9 cellular contexts compared by ENCODE assay signal in genomic region chr2:197204855-197205254, GRCh38.
DNase-seq lines count a peak whose midpoint lies in the region; ATAC-seq and TF ChIP-seq lines count a peak whose summit lies in the region.
"Had no signal": no experiment of that assay in that cellular context is flagged by ENCODE, and none has a peak within 500 bp of the region (broad histone marks: within the 10 kb centered on the region; RNA-seq: fewer than 3 reads in every experiment).

No MANE protein-coding gene starts in this region.

- peaks cover 77% of the 10 kb centered on the region for H3K4me1 Mint-ChIP-seq in T-helper 1 cell treated with Interleukin-12 subunit alpha and Interleukin-12 subunit beta and Interleukin-4 antibody, amounts not matched to agents 30 μg/mL and 1 μg/mL, for 36 hours (ENCODE audit: low read depth)
- peaks cover 91% of the 10 kb centered on the region for H3K4me1 Mint-ChIP-seq in activated CD8-positive, alpha-beta T cell treated with anti-CD3 and anti-CD28 coated beads for 36 hours (ENCODE audit: low read depth)
- H3K4me1 Mint-ChIP-seq in stimulated activated naive B cell treated with anti-CD40 and anti-IgM and Interleukin-4, amounts not matched to agents 10 μg/mL and 1 μg/mL and 100 μg/mL, for 72 hours, result peaks cover 62 to 84% of the 10 kb centered on the region in 2 donors

- no peak overlapping the region for H3K4me3 Mint-ChIP-seq in T-helper 1 cell treated with Interleukin-12 subunit alpha and Interleukin-12 subunit beta and Interleukin-4 antibody, amounts not matched to agents 30 μg/mL and 1 μg/mL, for 36 hours
- H3K4me3 Mint-ChIP-seq in activated CD8-positive, alpha-beta T cell treated with anti-CD3 and anti-CD28 coated beads for 36 hours, result no peak overlapping the region
- H3K4me3 Mint-ChIP-seq in stimulated activated naive B cell treated with anti-CD40 and anti-IgM and Interleukin-4, amounts not matched to agents 10 μg/mL and 1 μg/mL and 100 μg/mL, for 72 hours, result no peak overlapping the region

- intact Hi-C loops in activated CD8-positive, alpha-beta T cell treated with anti-CD3 and anti-CD28 coated beads for 36 hours (cut with micrococcal nuclease), result loop anchor here (5.0 kb wide), 1 partner anchor 52 kb away; no protein-coding TSS in a partner anchor
- intact Hi-C loops in left cardiac atrium (cut with DNase I), result no loop called here

- CTCF ChIA-PET in activated CD8-positive, alpha-beta T cell treated with anti-CD3 and anti-CD28 coated beads for 36 hours (lab: Charles Lee), result interaction anchor here (1.0 to 4.8 kb wide), 6 partner anchors 6 to 104 kb away, joined by 3 to 29 read pairs (median 6); no protein-coding TSS in a partner anchor

- no peak for TF ChIP-seq CTCF in activated CD8-positive, alpha-beta T cell treated with anti-CD3 and anti-CD28 coated beads for 36 hours (IDR thresholded peaks at IDR 0.05)

- no peak for ATAC-seq in activated CD8-positive, alpha-beta T cell treated with anti-CD3 and anti-CD28 coated beads for 36 hours
- peak; percentile 18 to 51 for ATAC-seq in left cardiac atrium
- no peak for ATAC-seq in stimulated activated naive B cell treated with anti-CD40 and anti-IgM and Interleukin-4, amounts not matched to agents 10 μg/mL and 1 μg/mL and 100 μg/mL, for 72 hours (replicated peaks)

- H3K9me3 Mint-ChIP-seq in T-helper 1 cell treated with Interleukin-12 subunit alpha and Interleukin-12 subunit beta and Interleukin-4 antibody, amounts not matched to agents 30 μg/mL and 1 μg/mL, for 36 hours, result no peaks in the 10 kb centered on the region
- peaks cover 3% of the 10 kb centered on the region for H3K9me3 Mint-ChIP-seq in activated CD8-positive, alpha-beta T cell treated with anti-CD3 and anti-CD28 coated beads for 36 hours
- H3K9me3 Mint-ChIP-seq in stimulated activated naive B cell treated with anti-CD40 and anti-IgM and Interleukin-4, amounts not matched to agents 10 μg/mL and 1 μg/mL and 100 μg/mL, for 72 hours, result peaks cover 0 to 2% of the 10 kb centered on the region in 2 donors

- peak overlapping the region; percentile 100 for H3K27ac Mint-ChIP-seq in T-helper 1 cell treated with Interleukin-12 subunit alpha and Interleukin-12 subunit beta and Interleukin-4 antibody, amounts not matched to agents 30 μg/mL and 1 μg/mL, for 36 hours
- peak overlapping the region; percentile 97 for H3K27ac Mint-ChIP-seq in activated CD8-positive, alpha-beta T cell treated with anti-CD3 and anti-CD28 coated beads for 36 hours
- peak overlapping the region; percentile 97 for H3K27ac Mint-ChIP-seq in stimulated activated naive B cell treated with anti-CD40 and anti-IgM and Interleukin-4, amounts not matched to agents 10 μg/mL and 1 μg/mL and 100 μg/mL, for 72 hours

- POLR2A ChIA-PET in activated CD8-positive, alpha-beta T cell treated with anti-CD3 and anti-CD28 coated beads for 36 hours (lab: Charles Lee), result interaction anchor here (0.8 to 5.2 kb wide), 7 partner anchors 11 to 104 kb away, joined by 3 to 26 read pairs (median 4); partner anchors contain the start of gene ANKRD44

- peaks cover 34% of the 10 kb centered on the region for H3K36me3 Mint-ChIP-seq in T-helper 1 cell treated with Interleukin-12 subunit alpha and Interleukin-12 subunit beta and Interleukin-4 antibody, amounts not matched to agents 30 μg/mL and 1 μg/mL, for 36 hours (ENCODE audit: low read depth)
- peaks cover 52% of the 10 kb centered on the region for H3K36me3 Mint-ChIP-seq in activated CD8-positive, alpha-beta T cell treated with anti-CD3 and anti-CD28 coated beads for 36 hours (ENCODE audit: low read depth)
- H3K36me3 Mint-ChIP-seq in stimulated activated naive B cell treated with anti-CD40 and anti-IgM and Interleukin-4, amounts not matched to agents 10 μg/mL and 1 μg/mL and 100 μg/mL, for 72 hours, result peaks cover 21 to 40% of the 10 kb centered on the region in 2 donors

- H3K27me3 Mint-ChIP-seq in T-helper 1 cell treated with Interleukin-12 subunit alpha and Interleukin-12 subunit beta and Interleukin-4 antibody, amounts not matched to agents 30 μg/mL and 1 μg/mL, for 36 hours (ENCODE audit: low read depth), result no peaks in the 10 kb centered on the region
- no peaks in the 10 kb centered on the region for H3K27me3 Mint-ChIP-seq in activated CD8-positive, alpha-beta T cell treated with anti-CD3 and anti-CD28 coated beads for 36 hours
- H3K27me3 Mint-ChIP-seq in stimulated activated naive B cell treated with anti-CD40 and anti-IgM and Interleukin-4, amounts not matched to agents 10 μg/mL and 1 μg/mL and 100 μg/mL, for 72 hours, result no peaks in the 10 kb centered on the region

- no peak for DNase-seq in T-helper 1 cell
- no peak for DNase-seq in activated CD8-positive, alpha-beta T cell treated with anti-CD3 and anti-CD28 coated beads for 36 hours
- DNase-seq in left cardiac atrium, result no peak
- no peak for DNase-seq in stimulated activated naive B cell treated with anti-CD40 and anti-IgM and Interleukin-4, amounts not matched to agents 10 μg/mL and 1 μg/mL and 100 μg/mL, for 72 hours
- no peak for DNase-seq in activated CD4-positive, CD25-positive, alpha-beta regulatory T cell (lab: John Stamatoyannopoulos, UW)
- no peak for DNase-seq in DMS53 (lab: John Stamatoyannopoulos, UW)
- DNase-seq in A172 (ENCODE audit: low spot score), result no peak
- DNase-seq: NCI-H226 had no signal

Comparison
In these comparisons a context has a peak if more than half of its experiments do, and no peak if none do; other contexts are left out.
1. ATAC-seq: peak in left cardiac atrium (2 of 2); none in activated CD8-positive, alpha-beta T cell treated with anti-CD3 and anti-CD28 coated beads for 36 hours (single experiment) and stimulated activated naive B cell treated with anti-CD40 and anti-IgM and Interleukin-4, amounts not matched to agents 10 μg/mL and 1 μg/mL and 100 μg/mL, for 72 hours (0 of 2).
2. Peak in every context shown above with its lines, with median percentiles within 50 percentile points of each other: H3K27ac Mint-ChIP-seq.